Comparison of ENCODE assay signal across 1 cellular context in genomic region chr20:38363004-38363747, GRCh38.
TF ChIP-seq lines count a peak whose summit lies in the region.

No MANE protein-coding gene starts in this region.

TF ChIP-seq in H1, 55 proteins besides CTCF, POLR2A, EP300 and RAD21:
- TF ChIP-seq CBX8 (IDR thresholded peaks at IDR 0.05; ENCODE audit: borderline replicate concordance, low read depth, low read length) = no peak
- no peak for TF ChIP-seq KDM5A (IDR thresholded peaks at IDR 0.05; ENCODE audit: low read length)
- TF ChIP-seq KDM1A (IDR thresholded peaks at IDR 0.05; ENCODE audit: borderline replicate concordance, low read length) = no peak
